In the genomic region with DNA sequence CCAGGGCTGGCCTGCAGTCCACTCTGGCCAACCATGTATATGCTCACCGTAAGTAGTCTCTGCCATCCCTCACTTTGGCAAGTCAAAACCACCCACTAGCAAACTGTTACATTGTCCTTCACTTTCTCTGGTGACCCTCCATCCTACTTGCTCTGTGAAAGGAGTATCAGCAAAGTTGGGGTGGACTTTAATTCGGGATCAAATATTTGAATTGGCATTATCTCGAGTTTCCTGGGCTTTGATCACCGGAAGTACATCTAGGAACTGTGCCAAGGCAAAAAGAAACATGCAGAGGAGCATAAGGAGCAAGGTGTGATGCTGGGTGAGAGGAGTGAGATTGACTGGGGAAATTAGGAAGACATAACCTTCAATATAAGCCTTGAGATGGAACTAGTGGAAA, we compare ENCODE assay signal across 25 cellular contexts.
DNase-seq lines count a peak whose midpoint lies in the region; ATAC-seq, FAIRE-seq and TF ChIP-seq lines count a peak whose summit lies in the region.
"Had no signal": no experiment of that assay in that cellular context is flagged by ENCODE, and none has a peak within 500 bp of the region (broad histone marks: within the 10 kb centered on the region; RNA-seq: fewer than 3 reads in every experiment).

No MANE protein-coding gene starts in this region.

- peaks cover 21% of the 10 kb centered on the region for H3K4me1 Mint-ChIP-seq in WTC11

- POLR2A ChIA-PET in PC-9 (lab: Charles Lee; ENCODE audit: unreplicated experiment), result no interaction called here
- POLR2A ChIA-PET in WTC11 (lab: Charles Lee), result no interaction called here

- no peaks in the 10 kb centered on the region for H3K36me3 ChIP-seq in PC-9 (ENCODE audit: low read depth)
- no peaks in the 10 kb centered on the region for H3K36me3 ChIP-seq in small intestine (ENCODE audit: control insufficient read depth in 2 of 2, insufficient read depth in 2 of 2, low read length in 2 of 2)
- H3K36me3 ChIP-seq: HAP-1 had no signal

- no peak overlapping the region for H3K4me2 ChIP-seq in PC-9

- H3K4me3 Mint-ChIP-seq in WTC11, result no peak overlapping the region
- H3K4me3 Mint-ChIP-seq: CD8-positive, alpha-beta T cell; HFFc6 had no signal

- ATAC-seq in left lobe of liver, result peak; percentile 82
- ATAC-seq in WTC11, result no peak
- ATAC-seq: CD8-positive, alpha-beta T cell had no signal

- no peaks in the 10 kb centered on the region for H3K79me2 ChIP-seq in PC-9 (ENCODE audit: low read depth)

- H3K36me3 Mint-ChIP-seq in WTC11, result peaks cover 10% of the 10 kb centered on the region; the same call in 1 of the 2 replicates
- H3K36me3 Mint-ChIP-seq: CD8-positive, alpha-beta T cell had no signal

- H3K9me3 ChIP-seq in PC-9 (ENCODE audit: insufficient read depth, low read depth) (no peaks in the 10 kb centered on the region), small intestine (ENCODE audit: control insufficient read depth, low read depth) (no peaks in the 10 kb centered on the region)
- H3K9me3 ChIP-seq: HAP-1 had no signal

- H3F3A ChIP-seq in PC-9 (ENCODE audit: insufficient read depth, low read depth), result no peaks in the 10 kb centered on the region

- no peak for TF ChIP-seq CTCF in PC-9 (conservative IDR thresholded peaks at IDR 0.05)
- TF ChIP-seq CTCF in WTC11 (IDR thresholded peaks at IDR 0.05), result no peak

- H3K27me3 ChIP-seq in PC-9 (ENCODE audit: insufficient read depth, low read depth), result no peaks in the 10 kb centered on the region
- no peaks in the 10 kb centered on the region for H3K27me3 ChIP-seq in small intestine (ENCODE audit: control insufficient read depth in 2 of 2, insufficient read depth in 2 of 2, low read length in 2 of 2)

- 0 out of 2 replicates have a peak, but pooled peaks cover 7% of the 10 kb centered on the region for H3K4me1 ChIP-seq in PC-9 (replicated peaks; ENCODE audit: insufficient read depth)
- H3K4me1 ChIP-seq in small intestine (ENCODE audit: control insufficient read depth in 2 of 2, insufficient read depth in 1 of 2, low read depth in 1 of 2, low read length in 1 of 2), result peaks cover 0 to 2% of the 10 kb centered on the region in 2 donors
- H3K4me1 ChIP-seq: HAP-1 had no signal

- H3K9me2 ChIP-seq in PC-9 (ENCODE audit: insufficient read depth), result no peaks in the 10 kb centered on the region

- H3K27ac ChIP-seq in PC-9, result no peak overlapping the region
- no peak overlapping the region for H3K27ac ChIP-seq in small intestine (ENCODE audit: low read depth in 1 of 2, low read length in 1 of 2)
- H3K27ac ChIP-seq: SK-N-MC had no signal

- H3K27ac Mint-ChIP-seq in WTC11, result no peak overlapping the region
- H3K27ac Mint-ChIP-seq: CD8-positive, alpha-beta T cell; HFFc6 had no signal

- H3K27me3 Mint-ChIP-seq in WTC11 (ENCODE audit: low read depth), result no peaks in the 10 kb centered on the region

- H4K20me1 ChIP-seq in PC-9 (ENCODE audit: insufficient read depth), result no peaks in the 10 kb centered on the region

- CTCF ChIA-PET in PC-9 (lab: Charles Lee), result no interaction called here
- CTCF ChIA-PET in WTC11 (lab: Charles Lee), result no interaction called here

- FAIRE-seq in GM19239 (lab: Jason Lieb, UNC), result no peak
- FAIRE-seq in small intestine (lab: Jason Lieb, UNC), result no peak
- FAIRE-seq: RCC 7860 had no signal

- BruUV-seq in PC-9 (replicated peaks; lab: Mats Ljungman, UMichigan), result no TSS peak

- intact Hi-C loops in PC-9 (cut with micrococcal nuclease; ENCODE audit: unreplicated experiment), result no loop called here

- H3K4me3 ChIP-seq in PC-9 (no peak overlapping the region), small intestine (ENCODE audit: low read depth in 1 of 2, low read length in 2 of 2) (no peak overlapping the region)
- H3K4me3 ChIP-seq: HAP-1, SK-N-MC had no signal

- H2AFZ ChIP-seq in PC-9, result 0 out of 2 replicates have a peak overlapping the region, but pooled peaks have one; percentile 30

- 12 to 52% (median 20%) methylated on average over 4 of the region's 4 CpGs for WGBS in small intestine, 3 donors

- peak; percentile 0 for DNase-seq in GM19239 (ENCODE audit: insufficient read length, low spot score)
- no peak for DNase-seq in PC-9
- peak; percentile 51 for DNase-seq in left lobe of liver (ENCODE audit: low spot score)
- peak; percentile 39 for DNase-seq in small intestine
- DNase-seq in activated CD4-positive, CD25-positive, alpha-beta regulatory T cell treated with anti-CD3 and anti-CD28 coated beads, Interleukin-2, amount 50 U/mL, for 72 hours, result no peak
- DNase-seq in DMS114 treated with DMSO at 0.1 percent for 48 hours (lab: John Stamatoyannopoulos, UW; ENCODE audit: unreplicated experiment), result no peak
- no peak for DNase-seq in WTC11 (ENCODE audit: low spot score)
- no peak for DNase-seq in stimulated activated naive CD4-positive, alpha-beta T cell treated with Interleukin-2 at 50 U/mL for 16 hours (lab: John Stamatoyannopoulos, UW)
- DNase-seq: C1 segment of cervical spinal cord; CD8-positive, alpha-beta T cell; DMS 273 treated with DMSO at 0.1 percent for 48 hours; GOT3; HFFc6; KBM-7; NCI-H1105 treated with DMSO at 0.1 percent for 48 hours; NCI-H146; NCI-H1930; NCI-H2107; NCI-H524 treated with DMSO at 0.1 percent for 48 hours; NCI-H82; OCI-M1; SIG-M5 had no signal

- H3K9me3 Mint-ChIP-seq in WTC11, result peaks cover 26% of the 10 kb centered on the region

TF ChIP-seq in WTC11, 78 proteins besides CTCF, POLR2A, EP300 and RAD21 (continues in another document):
- no peak for TF ChIP-seq E2F1 (CRISPR knock-in tag; IDR thresholded peaks at IDR 0.05)
- TF ChIP-seq MXD4 (CRISPR knock-in tag; IDR thresholded peaks at IDR 0.05; ENCODE audit: borderline replicate concordance), result no peak
- no peak for TF ChIP-seq TEAD4 (CRISPR knock-in tag; IDR thresholded peaks at IDR 0.05)
- no peak for TF ChIP-seq ZNF416 (CRISPR knock-in tag; IDR thresholded peaks at IDR 0.05)
- TF ChIP-seq KAT7 (CRISPR knock-in tag; IDR thresholded peaks at IDR 0.05; ENCODE audit: borderline replicate concordance), result no peak
- TF ChIP-seq GTF2I (CRISPR knock-in tag; conservative IDR thresholded peaks at IDR 0.05), result no peak
- no peak for TF ChIP-seq TEAD1 (CRISPR knock-in tag; IDR thresholded peaks at IDR 0.05)
- TF ChIP-seq ERG (CRISPR knock-in tag; IDR thresholded peaks at IDR 0.05), result no peak
- TF ChIP-seq RORB (CRISPR knock-in tag; IDR thresholded peaks at IDR 0.05), result no peak
- no peak for TF ChIP-seq FOXP4 (CRISPR knock-in tag; IDR thresholded peaks at IDR 0.05)

Comparison
In these comparisons a context has a peak if more than half of its experiments do, and no peak if none do; other contexts are left out.
1. DNase-seq: peak in GM19239 (single experiment), left lobe of liver (single experiment) and small intestine (single experiment); none in PC-9 (0 of 2), activated CD4-positive, CD25-positive, alpha-beta regulatory T cell treated with anti-CD3 and anti-CD28 coated beads, Interleukin-2, amount 50 U/mL, for 72 hours (single experiment), DMS114 treated with DMSO at 0.1 percent for 48 hours (single experiment), WTC11 (single experiment) and stimulated activated naive CD4-positive, alpha-beta T cell treated with Interleukin-2 at 50 U/mL for 16 hours (single experiment).